In the genomic region with DNA sequence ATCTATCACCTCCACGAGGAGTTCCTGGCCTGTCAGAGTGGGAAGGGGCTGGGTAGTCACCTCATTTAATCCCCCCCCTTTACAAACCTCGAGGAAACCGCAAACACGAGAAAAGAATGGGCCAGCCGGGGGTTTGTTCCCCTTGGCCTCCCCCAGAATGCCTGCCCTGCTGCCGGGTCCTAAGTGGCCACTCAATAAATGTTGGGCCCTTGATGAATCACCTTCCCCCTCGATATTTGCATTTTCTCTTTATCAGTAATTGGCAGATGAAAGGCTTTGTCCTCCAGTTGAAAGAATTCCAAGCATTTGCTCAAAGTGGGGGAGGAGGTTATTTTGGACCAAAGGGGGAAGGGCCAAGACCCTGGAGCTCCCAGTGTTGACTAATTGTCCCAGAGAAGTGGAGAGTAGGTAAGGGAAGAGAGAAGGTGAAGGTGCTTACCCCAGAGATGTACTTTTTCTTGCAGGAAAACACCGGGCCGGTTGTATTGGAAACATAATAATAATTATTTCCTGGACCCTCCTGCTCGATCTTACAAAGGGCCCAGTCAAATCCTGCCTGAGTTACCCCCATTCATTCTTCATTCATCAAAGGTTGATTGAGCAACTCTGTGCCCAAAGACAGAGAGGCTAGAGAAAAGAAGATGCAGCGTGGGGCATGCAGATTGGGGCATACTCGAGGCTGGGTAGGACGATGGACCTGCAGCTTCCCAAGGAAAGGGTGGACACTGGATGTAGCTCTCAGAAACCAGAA, we compare ENCODE assay signal across 1 cellular context.
TF ChIP-seq lines count a peak whose summit lies in the region.

No MANE protein-coding gene starts in this region.

TF ChIP-seq in HepG2, 621 proteins besides CTCF, POLR2A, EP300 and RAD21 (continued from another document and continues in another):
- TF ChIP-seq TAF15 (IDR thresholded peaks at IDR 0.05; ENCODE audit: low read depth, low read length, poor library complexity, severe bottlenecking) (no peak), MED1 (CRISPR knock-in tag; IDR thresholded peaks at IDR 0.05) (no peak), RAD51 (IDR thresholded peaks at IDR 0.05; ENCODE audit: borderline replicate concordance) (no peak), FOXJ3 (CRISPR knock-in tag; IDR thresholded peaks at IDR 0.05; ENCODE audit: borderline replicate concordance) (no peak), U2AF2 (IDR thresholded peaks at IDR 0.05; ENCODE audit: low read depth, low read length) (no peak), BRD4 (CRISPR knock-in tag; IDR thresholded peaks at IDR 0.05) (no peak), MZF1 (CRISPR knock-in tag; IDR thresholded peaks at IDR 0.05; ENCODE audit: borderline replicate concordance) (no peak), KAT7 (CRISPR knock-in tag; IDR thresholded peaks at IDR 0.05; ENCODE audit: borderline replicate concordance) (no peak), KDM2A (CRISPR knock-in tag; IDR thresholded peaks at IDR 0.05; ENCODE audit: borderline replicate concordance, low read depth) (no peak), YEATS2 (CRISPR knock-in tag; IDR thresholded peaks at IDR 0.05; ENCODE audit: borderline replicate concordance) (no peak), ZNF660 (CRISPR knock-in tag; IDR thresholded peaks at IDR 0.05; ENCODE audit: borderline replicate concordance, low read depth) (no peak), SOX5 (CRISPR knock-in tag; IDR thresholded peaks at IDR 0.05; ENCODE audit: borderline replicate concordance) (peak; percentile 83; the same call in 1 of the 2 replicates), ZNF737 (CRISPR knock-in tag; IDR thresholded peaks at IDR 0.05; ENCODE audit: borderline replicate concordance) (no peak), CEBPB (IDR thresholded peaks at IDR 0.05; ENCODE audit: borderline replicate concordance, low read depth, low read length) (peak; percentile 38; the same call in 1 of the 2 replicates), TCF7 (IDR thresholded peaks at IDR 0.05; ENCODE audit: low read depth) (peak; percentile 82), NCOR1 (IDR thresholded peaks at IDR 0.05; ENCODE audit: borderline replicate concordance, low read length) (no peak), ZNF550 (CRISPR knock-in tag; IDR thresholded peaks at IDR 0.05; ENCODE audit: borderline replicate concordance) (no peak), ZC3H13 (CRISPR knock-in tag; IDR thresholded peaks at IDR 0.05) (no peak), ARNTL (CRISPR knock-in tag; IDR thresholded peaks at IDR 0.05) (no peak), FOXA3 (CRISPR knock-in tag; IDR thresholded peaks at IDR 0.05) (no peak), ZNF720 (CRISPR knock-in tag; IDR thresholded peaks at IDR 0.05) (no peak), HDAC2 (CRISPR knock-in tag; IDR thresholded peaks at IDR 0.05) (no peak), MTA1 (CRISPR knock-in tag; IDR thresholded peaks at IDR 0.05; ENCODE audit: borderline replicate concordance) (no peak), ZNF501 (CRISPR knock-in tag; IDR thresholded peaks at IDR 0.05) (no peak), RBM39 (IDR thresholded peaks at IDR 0.05; ENCODE audit: low read depth, low read length, poor library complexity, severe bottlenecking) (no peak), ZSCAN12 (CRISPR knock-in tag; IDR thresholded peaks at IDR 0.05) (no peak), GZF1 (CRISPR knock-in tag; IDR thresholded peaks at IDR 0.05) (no peak), HNRNPK (IDR thresholded peaks at IDR 0.05; ENCODE audit: low read depth, low read length, poor library complexity, severe bottlenecking) (no peak), ESRRA (CRISPR knock-in tag; IDR thresholded peaks at IDR 0.05; ENCODE audit: low read depth) (no peak), ZFAT (CRISPR knock-in tag; conservative IDR thresholded peaks at IDR 0.05) (no peak), ZNF775 (CRISPR knock-in tag; IDR thresholded peaks at IDR 0.05; ENCODE audit: borderline replicate concordance) (no peak), ZIK1 (CRISPR knock-in tag; IDR thresholded peaks at IDR 0.05; ENCODE audit: borderline replicate concordance, low read depth) (no peak), BCL6 (CRISPR knock-in tag; IDR thresholded peaks at IDR 0.05) (peak; percentile 47; the same call in 1 of the 2 replicates)
- TF ChIP-seq, protein P1, sequence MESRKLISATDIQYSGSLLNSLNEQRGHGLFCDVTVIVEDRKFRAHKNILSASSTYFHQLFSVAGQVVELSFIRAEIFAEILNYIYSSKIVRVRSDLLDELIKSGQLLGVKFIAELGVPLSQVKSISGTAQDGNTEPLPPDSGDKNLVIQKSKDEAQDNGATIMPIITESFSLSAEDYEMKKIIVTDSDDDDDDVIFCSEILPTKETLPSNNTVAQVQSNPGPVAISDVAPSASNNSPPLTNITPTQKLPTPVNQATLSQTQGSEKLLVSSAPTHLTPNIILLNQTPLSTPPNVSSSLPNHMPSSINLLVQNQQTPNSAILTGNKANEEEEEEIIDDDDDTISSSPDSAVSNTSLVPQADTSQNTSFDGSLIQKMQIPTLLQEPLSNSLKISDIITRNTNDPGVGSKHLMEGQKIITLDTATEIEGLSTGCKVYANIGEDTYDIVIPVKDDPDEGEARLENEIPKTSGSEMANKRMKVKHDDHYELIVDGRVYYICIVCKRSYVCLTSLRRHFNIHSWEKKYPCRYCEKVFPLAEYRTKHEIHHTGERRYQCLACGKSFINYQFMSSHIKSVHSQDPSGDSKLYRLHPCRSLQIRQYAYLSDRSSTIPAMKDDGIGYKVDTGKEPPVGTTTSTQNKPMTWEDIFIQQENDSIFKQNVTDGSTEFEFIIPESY (CRISPR knock-in tag; IDR thresholded peaks at IDR 0.05) = no peak
- TF ChIP-seq, protein P2, sequence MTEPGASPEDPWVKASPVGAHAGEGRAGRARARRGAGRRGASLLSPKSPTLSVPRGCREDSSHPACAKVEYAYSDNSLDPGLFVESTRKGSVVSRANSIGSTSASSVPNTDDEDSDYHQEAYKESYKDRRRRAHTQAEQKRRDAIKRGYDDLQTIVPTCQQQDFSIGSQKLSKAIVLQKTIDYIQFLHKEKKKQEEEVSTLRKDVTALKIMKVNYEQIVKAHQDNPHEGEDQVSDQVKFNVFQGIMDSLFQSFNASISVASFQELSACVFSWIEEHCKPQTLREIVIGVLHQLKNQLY (CRISPR knock-in tag; IDR thresholded peaks at IDR 0.05) = no peak
- TF ChIP-seq, protein P3, sequence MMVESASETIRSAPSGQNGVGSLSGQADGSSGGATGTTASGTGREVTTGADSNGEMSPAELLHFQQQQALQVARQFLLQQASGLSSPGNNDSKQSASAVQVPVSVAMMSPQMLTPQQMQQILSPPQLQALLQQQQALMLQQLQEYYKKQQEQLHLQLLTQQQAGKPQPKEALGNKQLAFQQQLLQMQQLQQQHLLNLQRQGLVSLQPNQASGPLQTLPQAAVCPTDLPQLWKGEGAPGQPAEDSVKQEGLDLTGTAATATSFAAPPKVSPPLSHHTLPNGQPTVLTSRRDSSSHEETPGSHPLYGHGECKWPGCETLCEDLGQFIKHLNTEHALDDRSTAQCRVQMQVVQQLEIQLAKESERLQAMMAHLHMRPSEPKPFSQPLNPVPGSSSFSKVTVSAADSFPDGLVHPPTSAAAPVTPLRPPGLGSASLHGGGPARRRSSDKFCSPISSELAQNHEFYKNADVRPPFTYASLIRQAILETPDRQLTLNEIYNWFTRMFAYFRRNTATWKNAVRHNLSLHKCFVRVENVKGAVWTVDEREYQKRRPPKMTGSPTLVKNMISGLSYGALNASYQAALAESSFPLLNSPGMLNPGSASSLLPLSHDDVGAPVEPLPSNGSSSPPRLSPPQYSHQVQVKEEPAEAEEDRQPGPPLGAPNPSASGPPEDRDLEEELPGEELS (CRISPR knock-in tag; IDR thresholded peaks at IDR 0.05) = peak; percentile 71
- TF ChIP-seq, protein P4, sequence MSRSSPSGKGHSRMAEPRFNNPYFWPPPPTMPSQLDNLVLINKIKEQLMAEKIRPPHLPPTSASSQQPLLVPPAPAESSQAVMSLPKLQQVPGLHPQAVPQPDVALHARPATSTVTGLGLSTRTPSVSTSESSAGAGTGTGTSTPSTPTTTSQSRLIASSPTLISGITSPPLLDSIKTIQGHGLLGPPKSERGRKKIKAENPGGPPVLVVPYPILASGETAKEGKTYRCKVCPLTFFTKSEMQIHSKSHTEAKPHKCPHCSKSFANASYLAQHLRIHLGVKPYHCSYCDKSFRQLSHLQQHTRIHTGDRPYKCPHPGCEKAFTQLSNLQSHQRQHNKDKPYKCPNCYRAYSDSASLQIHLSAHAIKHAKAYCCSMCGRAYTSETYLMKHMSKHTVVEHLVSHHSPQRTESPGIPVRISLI (CRISPR knock-in tag; IDR thresholded peaks at IDR 0.05; ENCODE audit: borderline replicate concordance) = no peak
- TF ChIP-seq, protein P5, sequence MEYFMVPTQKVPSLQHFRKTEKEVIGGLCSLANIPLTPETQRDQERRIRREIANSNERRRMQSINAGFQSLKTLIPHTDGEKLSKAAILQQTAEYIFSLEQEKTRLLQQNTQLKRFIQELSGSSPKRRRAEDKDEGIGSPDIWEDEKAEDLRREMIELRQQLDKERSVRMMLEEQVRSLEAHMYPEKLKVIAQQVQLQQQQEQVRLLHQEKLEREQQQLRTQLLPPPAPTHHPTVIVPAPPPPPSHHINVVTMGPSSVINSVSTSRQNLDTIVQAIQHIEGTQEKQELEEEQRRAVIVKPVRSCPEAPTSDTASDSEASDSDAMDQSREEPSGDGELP (IDR thresholded peaks at IDR 0.05; ENCODE audit: borderline replicate concordance, low read depth) = no peak
- TF ChIP-seq, protein P6, sequence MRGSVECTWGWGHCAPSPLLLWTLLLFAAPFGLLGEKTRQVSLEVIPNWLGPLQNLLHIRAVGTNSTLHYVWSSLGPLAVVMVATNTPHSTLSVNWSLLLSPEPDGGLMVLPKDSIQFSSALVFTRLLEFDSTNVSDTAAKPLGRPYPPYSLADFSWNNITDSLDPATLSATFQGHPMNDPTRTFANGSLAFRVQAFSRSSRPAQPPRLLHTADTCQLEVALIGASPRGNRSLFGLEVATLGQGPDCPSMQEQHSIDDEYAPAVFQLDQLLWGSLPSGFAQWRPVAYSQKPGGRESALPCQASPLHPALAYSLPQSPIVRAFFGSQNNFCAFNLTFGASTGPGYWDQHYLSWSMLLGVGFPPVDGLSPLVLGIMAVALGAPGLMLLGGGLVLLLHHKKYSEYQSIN (CRISPR knock-in tag; IDR thresholded peaks at IDR 0.05; ENCODE audit: borderline replicate concordance) = no peak
- TF ChIP-seq, protein P7, sequence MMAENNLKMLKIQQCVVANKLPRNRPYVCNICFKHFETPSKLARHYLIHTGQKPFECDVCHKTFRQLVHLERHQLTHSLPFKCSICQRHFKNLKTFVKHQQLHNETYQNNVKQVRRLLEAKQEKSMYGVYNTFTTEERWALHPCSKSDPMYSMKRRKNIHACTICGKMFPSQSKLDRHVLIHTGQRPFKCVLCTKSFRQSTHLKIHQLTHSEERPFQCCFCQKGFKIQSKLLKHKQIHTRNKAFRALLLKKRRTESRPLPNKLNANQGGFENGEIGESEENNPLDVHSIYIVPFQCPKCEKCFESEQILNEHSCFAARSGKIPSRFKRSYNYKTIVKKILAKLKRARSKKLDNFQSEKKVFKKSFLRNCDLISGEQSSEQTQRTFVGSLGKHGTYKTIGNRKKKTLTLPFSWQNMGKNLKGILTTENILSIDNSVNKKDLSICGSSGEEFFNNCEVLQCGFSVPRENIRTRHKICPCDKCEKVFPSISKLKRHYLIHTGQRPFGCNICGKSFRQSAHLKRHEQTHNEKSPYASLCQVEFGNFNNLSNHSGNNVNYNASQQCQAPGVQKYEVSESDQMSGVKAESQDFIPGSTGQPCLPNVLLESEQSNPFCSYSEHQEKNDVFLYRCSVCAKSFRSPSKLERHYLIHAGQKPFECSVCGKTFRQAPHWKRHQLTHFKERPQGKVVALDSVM (CRISPR knock-in tag; IDR thresholded peaks at IDR 0.05) = no peak
- TF ChIP-seq, protein P8, sequence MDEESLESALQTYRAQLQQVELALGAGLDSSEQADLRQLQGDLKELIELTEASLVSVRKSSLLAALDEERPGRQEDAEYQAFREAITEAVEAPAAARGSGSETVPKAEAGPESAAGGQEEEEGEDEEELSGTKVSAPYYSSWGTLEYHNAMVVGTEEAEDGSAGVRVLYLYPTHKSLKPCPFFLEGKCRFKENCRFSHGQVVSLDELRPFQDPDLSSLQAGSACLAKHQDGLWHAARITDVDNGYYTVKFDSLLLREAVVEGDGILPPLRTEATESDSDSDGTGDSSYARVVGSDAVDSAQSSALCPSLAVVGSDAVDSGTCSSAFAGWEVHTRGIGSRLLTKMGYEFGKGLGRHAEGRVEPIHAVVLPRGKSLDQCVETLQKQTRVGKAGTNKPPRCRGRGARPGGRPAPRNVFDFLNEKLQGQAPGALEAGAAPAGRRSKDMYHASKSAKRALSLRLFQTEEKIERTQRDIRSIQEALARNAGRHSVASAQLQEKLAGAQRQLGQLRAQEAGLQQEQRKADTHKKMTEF (CRISPR knock-in tag; IDR thresholded peaks at IDR 0.05) = no peak
- TF ChIP-seq, protein P9, sequence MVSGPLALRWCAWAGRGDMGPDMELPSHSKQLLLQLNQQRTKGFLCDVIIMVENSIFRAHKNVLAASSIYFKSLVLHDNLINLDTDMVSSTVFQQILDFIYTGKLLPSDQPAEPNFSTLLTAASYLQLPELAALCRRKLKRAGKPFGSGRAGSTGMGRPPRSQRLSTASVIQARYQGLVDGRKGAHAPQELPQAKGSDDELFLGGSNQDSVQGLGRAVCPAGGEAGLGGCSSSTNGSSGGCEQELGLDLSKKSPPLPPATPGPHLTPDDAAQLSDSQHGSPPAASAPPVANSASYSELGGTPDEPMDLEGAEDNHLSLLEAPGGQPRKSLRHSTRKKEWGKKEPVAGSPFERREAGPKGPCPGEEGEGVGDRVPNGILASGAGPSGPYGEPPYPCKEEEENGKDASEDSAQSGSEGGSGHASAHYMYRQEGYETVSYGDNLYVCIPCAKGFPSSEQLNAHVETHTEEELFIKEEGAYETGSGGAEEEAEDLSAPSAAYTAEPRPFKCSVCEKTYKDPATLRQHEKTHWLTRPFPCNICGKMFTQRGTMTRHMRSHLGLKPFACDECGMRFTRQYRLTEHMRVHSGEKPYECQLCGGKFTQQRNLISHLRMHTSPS (CRISPR knock-in tag; IDR thresholded peaks at IDR 0.05; ENCODE audit: low read depth) = no peak
